ENCODE assay signal across 33 cellular contexts in genomic region chr14:70333289-70333688, GRCh38.
"Had no signal": no experiment of that assay in that cellular context is flagged by ENCODE, and none has a peak within 500 bp of the region (broad histone marks: within the 10 kb centered on the region; RNA-seq: fewer than 3 reads in every experiment).

No MANE protein-coding gene starts in this region.

- FAIRE-seq: astrocyte, colon, endometrium, endothelial cell of umbilical vein had no signal

- H2AFZ ChIP-seq: hepatocyte had no signal

- H3K4me2 ChIP-seq: hepatocyte had no signal

- H3K4me3 ChIP-seq: esophagus squamous epithelium, gastroesophageal sphincter, heart right ventricle, hepatocyte had no signal

- H3K36me3 ChIP-seq: brain microvascular endothelial cell had no signal

- H3K4me1 Mint-ChIP-seq: activated CD4-positive, alpha-beta T cell treated with anti-CD3 and anti-CD28 coated beads for 36 hours; activated CD4-positive, alpha-beta T cell treated with anti-CD3 and anti-CD28 coated beads, Interleukin-2, amount 10 ng/mL, durations not matched to agents 24 days and 14 days; activated CD8-positive, alpha-beta memory T cell treated with anti-CD3 and anti-CD28 coated beads, Interleukin-2, amount 10 ng/mL, durations not matched to agents 7 days and 5 days; activated T-helper 17 cell treated with anti-CD3 and anti-CD28 coated beads, Interleukin-2, amount 50 U/mL, for 72 hours had no signal

- DNase-seq: activated CD4-positive, alpha-beta memory T cell treated with anti-CD3 and anti-CD28 coated beads for 36 hours; activated CD4-positive, alpha-beta T cell treated with anti-CD3 and anti-CD28 coated beads for 36 hours; activated CD4-positive, CD25-positive, alpha-beta regulatory T cell; activated CD4-positive, CD25-positive, alpha-beta regulatory T cell treated with anti-CD3 and anti-CD28 coated beads, Interleukin-2, amount 50 U/mL, for 72 hours; activated CD8-positive, alpha-beta memory T cell treated with anti-CD3 and anti-CD28 coated beads, Interleukin-2, amount 10 ng/mL, durations not matched to agents 7 days and 5 days; activated CD8-positive, alpha-beta memory T cell treated with anti-CD3 and anti-CD28 coated beads, Interleukin-2, amount 50 U/mL, for 4 hours; activated CD8-positive, alpha-beta T cell treated with anti-CD3 and anti-CD28 coated beads, Interleukin-2, amount 10 ng/mL, durations not matched to agents 7 days and 5 days; activated effector memory CD4-positive, alpha-beta T cell treated with Interleukin-2 at 50 U/mL for 16 hours; activated gamma-delta T cell treated with Interleukin-2 at 50 U/mL for 16 hours; activated naive CD4-positive, alpha-beta T cell treated with anti-CD3 and anti-CD28 coated beads, Interleukin-2, amount 50 U/mL, for 16 hours; activated naive CD4-positive, alpha-beta T cell treated with Interleukin-2 at 50 U/mL for 16 hours; activated T-cell treated with anti-CD3 and anti-CD28 coated beads, Interleukin-2, amount 50 U/mL, for 1 hour; amniotic stem cell; anterior cingulate cortex; brain microvascular endothelial cell; cortex of kidney; dermis blood vessel endothelial cell; effector CD4-positive, alpha-beta T cell; effector memory CD8-positive, alpha-beta T cell; esophagus squamous epithelium; foreskin melanocyte; heart right ventricle; T-helper 2 cell had no signal

- H3K4me1 ChIP-seq: esophagus squamous epithelium, gastroesophageal sphincter had no signal

- H3K27ac ChIP-seq: brain microvascular endothelial cell, epithelial cell of prostate, esophagus squamous epithelium, gastroesophageal sphincter, heart right ventricle, hepatocyte had no signal

- H3K27ac Mint-ChIP-seq: activated CD4-positive, alpha-beta memory T cell treated with anti-CD3 and anti-CD28 coated beads for 36 hours; activated CD4-positive, alpha-beta T cell treated with anti-CD3 and anti-CD28 coated beads for 36 hours; activated CD4-positive, alpha-beta T cell treated with anti-CD3 and anti-CD28 coated beads, Interleukin-2, amount 10 ng/mL, durations not matched to agents 24 days and 14 days; activated CD8-positive, alpha-beta memory T cell treated with anti-CD3 and anti-CD28 coated beads, Interleukin-2, amount 10 ng/mL, durations not matched to agents 7 days and 5 days; activated CD8-positive, alpha-beta T cell treated with anti-CD3 and anti-CD28 coated beads, Interleukin-2, amount 10 ng/mL, durations not matched to agents 7 days and 5 days; activated naive CD8-positive, alpha-beta T cell; activated T-helper 17 cell treated with anti-CD3 and anti-CD28 coated beads, Interleukin-2, amount 50 U/mL, for 72 hours; effector memory CD8-positive, alpha-beta T cell had no signal

- H3K27me3 ChIP-seq: brain microvascular endothelial cell, esophagus squamous epithelium, gastroesophageal sphincter, heart right ventricle, hepatocyte had no signal

- H3K27me3 Mint-ChIP-seq: activated CD4-positive, alpha-beta memory T cell treated with anti-CD3 and anti-CD28 coated beads for 36 hours; activated CD4-positive, alpha-beta T cell treated with anti-CD3 and anti-CD28 coated beads for 36 hours; activated CD4-positive, alpha-beta T cell treated with anti-CD3 and anti-CD28 coated beads, Interleukin-2, amount 10 ng/mL, durations not matched to agents 24 days and 14 days; activated CD8-positive, alpha-beta memory T cell treated with anti-CD3 and anti-CD28 coated beads, Interleukin-2, amount 10 ng/mL, durations not matched to agents 7 days and 5 days; activated naive CD8-positive, alpha-beta T cell; activated T-helper 17 cell treated with anti-CD3 and anti-CD28 coated beads, Interleukin-2, amount 50 U/mL, for 72 hours; effector memory CD8-positive, alpha-beta T cell had no signal

- H3K4me3 Mint-ChIP-seq: activated CD4-positive, alpha-beta memory T cell treated with anti-CD3 and anti-CD28 coated beads for 36 hours; activated CD4-positive, alpha-beta T cell treated with anti-CD3 and anti-CD28 coated beads for 36 hours; activated CD4-positive, alpha-beta T cell treated with anti-CD3 and anti-CD28 coated beads, Interleukin-2, amount 10 ng/mL, durations not matched to agents 24 days and 14 days; activated CD8-positive, alpha-beta memory T cell treated with anti-CD3 and anti-CD28 coated beads, Interleukin-2, amount 10 ng/mL, durations not matched to agents 7 days and 5 days; activated CD8-positive, alpha-beta T cell treated with anti-CD3 and anti-CD28 coated beads, Interleukin-2, amount 10 ng/mL, durations not matched to agents 7 days and 5 days; activated naive CD8-positive, alpha-beta T cell; activated T-helper 17 cell treated with anti-CD3 and anti-CD28 coated beads, Interleukin-2, amount 50 U/mL, for 72 hours; effector memory CD8-positive, alpha-beta T cell had no signal
